18 cellular contexts compared by ENCODE assay signal in the genomic region with DNA sequence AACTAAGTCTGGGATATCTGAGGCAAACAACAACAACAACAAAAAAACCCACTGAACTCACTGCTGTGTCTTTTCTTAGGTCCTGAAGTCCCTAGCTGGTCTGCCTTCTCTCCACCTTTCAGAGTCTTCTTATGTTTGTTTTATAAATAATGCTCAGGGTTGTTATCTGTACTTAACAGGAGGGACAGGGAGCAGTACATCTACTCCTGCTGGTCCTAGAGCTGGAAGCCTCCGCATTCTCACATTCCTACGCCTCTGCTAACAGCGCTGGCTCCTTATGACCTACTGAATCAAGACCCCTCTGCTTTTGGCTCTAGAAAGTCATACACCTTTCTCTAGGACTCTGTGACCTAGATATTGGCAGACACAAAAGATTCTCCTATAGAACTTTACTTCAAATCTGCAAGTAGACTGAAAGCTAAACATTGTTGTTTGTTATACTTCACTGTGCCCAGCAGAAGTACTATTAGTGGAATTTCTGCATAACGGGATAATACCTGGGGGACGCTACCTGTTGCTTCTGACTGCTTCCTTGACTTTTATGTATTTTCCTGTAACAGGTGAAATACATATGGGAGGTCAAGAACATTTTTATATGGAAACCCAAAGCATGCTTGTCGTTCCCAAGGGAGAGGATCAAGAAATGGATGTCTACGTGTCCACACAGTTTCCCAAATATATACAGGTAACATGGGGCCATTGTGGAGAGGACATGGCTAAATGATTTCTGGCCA. TPM values are rescaled to one million over a fixed set of nuclear protein-coding genes. Genes with fewer than 3 reads are reported as not detected.
"Had no signal": no experiment of that assay in that cellular context is flagged by ENCODE, and none has a peak within 500 bp of the region (broad histone marks: within the 10 kb centered on the region; RNA-seq: fewer than 3 reads in every experiment).

No MANE protein-coding gene starts in this region.

- DNase-seq: NCI-H1048, NCI-H1105, NCI-H1417, NCI-H1436 treated with DMSO at 0.1 percent for 48 hours, NCI-H1694, NCI-H187 treated with DMSO at 0.1 percent for 48 hours, NCI-H2029 treated with DMSO at 0.1 percent for 48 hours, NCI-H2227 treated with DMSO at 0.1 percent for 48 hours, NCI-H524, NCI-H526 treated with DMSO at 0.1 percent for 48 hours, NCI-H748 treated with DMSO at 0.1 percent for 48 hours, Right ventricle myocardium superior, RPMI8226, SK-N-SH, SW 1271 had no signal

- H3K9ac ChIP-seq: SK-N-SH had no signal

- H3K4me1 Mint-ChIP-seq: IgD-negative memory B cell had no signal

- H3K36me3 ChIP-seq: SJSA1 had no signal

- H3K36me3 Mint-ChIP-seq: IgD-negative memory B cell had no signal

- H3K27ac ChIP-seq: SJSA1 had no signal

- H3K4me2 ChIP-seq: SK-N-SH had no signal

- H3K27me3 ChIP-seq: SJSA1 had no signal

- H3K4me3 ChIP-seq: SJSA1 had no signal

- H3K4me3 Mint-ChIP-seq: IgD-negative memory B cell had no signal

- H3K27ac Mint-ChIP-seq: IgD-negative memory B cell had no signal

- H3K4me1 ChIP-seq: SJSA1 had no signal

- H3K9me3 ChIP-seq: SJSA1, SK-N-SH had no signal

- FAIRE-seq: RCC 7860 had no signal

RNA-seq across cellular contexts. Expression of gene AOX1, which starts 48.6 kb away (rescaled TPM):
- polyA plus RNA-seq: IgD-negative memory B cell had no signal
